ENCODE assay signal across 28 cellular contexts in the genomic region with DNA sequence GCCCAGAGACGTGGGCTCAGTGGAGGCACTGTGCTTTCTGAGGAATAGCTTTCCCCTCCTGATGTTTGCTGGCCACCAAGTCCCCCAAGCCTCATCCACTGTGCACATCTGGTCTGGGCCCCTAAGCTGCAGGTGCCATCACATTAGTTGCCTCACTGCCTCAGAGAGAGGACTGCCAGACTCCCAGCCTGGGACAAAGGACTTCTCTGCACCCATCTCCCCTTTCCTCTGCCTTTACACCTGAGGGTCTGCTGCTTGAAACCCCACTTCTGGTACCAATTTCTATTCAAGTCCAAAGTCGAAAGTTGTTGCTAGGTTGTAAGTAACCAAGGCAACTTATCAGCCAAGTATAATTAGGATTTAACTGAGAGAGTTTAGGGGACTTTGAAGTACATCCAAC. TPM values are rescaled to one million over a fixed set of nuclear protein-coding genes. Genes with fewer than 3 reads are reported as not detected.
"Had no signal": no experiment of that assay in that cellular context is flagged by ENCODE, and none has a peak within 500 bp of the region (broad histone marks: within the 10 kb centered on the region; RNA-seq: fewer than 3 reads in every experiment).

No MANE protein-coding gene starts in this region.

- H3K9me3 ChIP-seq: Peyer's patch had no signal

- H3K27me3 ChIP-seq: Peyer's patch, SJCRH30 had no signal

- H3K27me3 Mint-ChIP-seq: T-helper 17 cell had no signal

- ATAC-seq: HepG2, Right ventricle myocardium inferior, SK-N-SH treated with all-trans-retinoic acid at 6 μM for 48 hours had no signal

- H3K27ac ChIP-seq: KMS-11, PC-9, Peyer's patch, SJCRH30 had no signal

- DNase-seq: IMR-90, Kasumi-1, MM.1S, NCI-H1092 treated with DMSO at 0.1 percent for 48 hours, NCI-H1436, NCI-H187, NCI-H2029, NCI-H2081 treated with DMSO at 0.1 percent for 48 hours, NCI-H2171, NCI-H226, NCI-H446, NCI-H510A treated with DMSO at 0.1 percent for 48 hours, NCI-H526, NCI-H748 treated with DMSO at 0.1 percent for 48 hours, OCI-M1, PC-9, SHP77 treated with DMSO at 0.1 percent for 48 hours, SJCRH30, T-helper 1 cell, T-helper 17 cell had no signal

- H3K36me3 ChIP-seq: Peyer's patch, SJCRH30 had no signal

- H3K9ac ChIP-seq: KMS-11 had no signal

- H3K4me3 Mint-ChIP-seq: T-helper 17 cell had no signal

- H3K4me3 ChIP-seq: PC-9, SJCRH30 had no signal

RNA-seq across cellular contexts. Expression of gene AIFM3, which starts 11.4 kb away (rescaled TPM):
- total RNA-seq: RPMI7951, SJCRH30 had no signal

RNA-seq across cellular contexts. Expression of gene SLC7A4, which starts 53.9 kb away (rescaled TPM):
- total RNA-seq: HepG2, HT-29, IMR-90, M059J, PC-9, RPMI7951, SJCRH30 had no signal
